Comparison of ENCODE assay signal across 15 cellular contexts in the genomic region with DNA sequence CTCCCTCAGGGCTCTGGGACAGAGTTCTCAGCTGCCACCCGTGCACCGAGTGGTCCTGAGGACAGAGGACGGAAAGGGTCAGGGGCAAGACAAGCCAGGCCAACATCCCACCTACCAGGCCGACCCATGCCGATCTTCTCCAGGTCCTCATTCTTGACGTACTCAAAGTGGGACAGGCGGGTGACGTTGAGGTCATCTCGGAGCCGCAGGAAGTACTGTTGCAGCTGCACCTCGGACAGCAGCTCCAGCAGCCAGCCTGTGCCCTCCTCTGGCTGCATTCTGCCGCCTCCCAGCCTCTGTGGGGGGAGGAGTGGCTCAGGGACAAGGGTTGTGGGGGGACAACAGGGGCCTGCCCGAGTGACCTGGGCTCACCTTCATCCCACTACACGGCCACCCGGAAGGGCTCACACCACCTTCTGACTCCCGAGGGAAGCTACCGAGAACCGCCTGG. TPM values are rescaled to one million over a fixed set of nuclear protein-coding genes. Genes with fewer than 3 reads are reported as not detected.
DNase-seq lines count a peak whose midpoint lies in the region; ATAC-seq and TF ChIP-seq lines count a peak whose summit lies in the region.
"Had no signal": no experiment of that assay in that cellular context is flagged by ENCODE, and none has a peak within 500 bp of the region (broad histone marks: within the 10 kb centered on the region; RNA-seq: fewer than 3 reads in every experiment).

No MANE protein-coding gene starts in this region.

- H3K4me3 Mint-ChIP-seq in activated CD4-positive, alpha-beta memory T cell treated with anti-CD3 and anti-CD28 coated beads for 36 hours: no peak overlapping the region

- 55 to 70% methylated on average over 18 of the region's 18 CpGs for WGBS in heart right ventricle, 2 donors

- H3K4me1 ChIP-seq in heart right ventricle: peaks cover 30 to 86% (median 61%) of the 10 kb centered on the region in 9 donors
- H3K4me1 ChIP-seq in mucosa of descending colon (ENCODE audit: low read depth): peaks cover 13% of the 10 kb centered on the region
- peaks cover 66 to 87% (median 86%) of the 10 kb centered on the region in 3 donors for H3K4me1 ChIP-seq in skeletal muscle tissue (ENCODE audit: control insufficient read depth in 3 of 3, insufficient read depth in 3 of 3, low read length in 3 of 3)

- H3K27me3 ChIP-seq in heart right ventricle (no peaks in the 10 kb centered on the region), skeletal muscle tissue (ENCODE audit: control insufficient read depth in 3 of 3, insufficient read depth in 3 of 3, low read length in 3 of 3) (no peaks in the 10 kb centered on the region)

- no peak for TF ChIP-seq CTCF in heart right ventricle (IDR thresholded peaks at IDR 0.05)
- no peak for TF ChIP-seq CTCF in mucosa of descending colon (IDR thresholded peaks at IDR 0.05)

- no peaks in the 10 kb centered on the region for H3K9me3 Mint-ChIP-seq in activated CD4-positive, alpha-beta memory T cell treated with anti-CD3 and anti-CD28 coated beads for 36 hours
- H3K9me3 Mint-ChIP-seq: CD8-positive, alpha-beta memory T cell had no signal

- POLR2A ChIA-PET in activated CD4-positive, alpha-beta memory T cell treated with anti-CD3 and anti-CD28 coated beads for 36 hours (lab: Charles Lee): no interaction called here

- H3K36me3 Mint-ChIP-seq in activated CD4-positive, alpha-beta memory T cell treated with anti-CD3 and anti-CD28 coated beads for 36 hours: peaks cover 10% of the 10 kb centered on the region

- DNase-seq in Right ventricle myocardium inferior (ENCODE audit: missing footprints): peak; percentile 58
- no peak for DNase-seq in heart right ventricle
- DNase-seq in mucosa of descending colon: peak in 2 of 3 donors; percentile 19 to 44
- no peak for DNase-seq in midbrain (lab: John Stamatoyannopoulos, UW)
- DNase-seq in activated CD4-positive, alpha-beta memory T cell treated with anti-CD3 and anti-CD28 coated beads for 36 hours: no peak
- DNase-seq: 8988T; CD8-positive, alpha-beta memory T cell; DMS79; KBM-7; NCI-H1436; NCI-H2081; NCI-H524 had no signal

- intact Hi-C loops in Right ventricle myocardium inferior (cut with DNase I) (no loop called here), heart right ventricle (cut with DNase I) (no loop called here), mucosa of descending colon (cut with DNase I, micrococcal nuclease) (no loop called here)
- intact Hi-C loops in activated CD4-positive, alpha-beta memory T cell treated with anti-CD3 and anti-CD28 coated beads for 36 hours (cut with micrococcal nuclease): no loop called here

- peaks cover 0 to 23% (median 0%) of the 10 kb centered on the region in 9 donors for H3K36me3 ChIP-seq in heart right ventricle
- no peaks in the 10 kb centered on the region for H3K36me3 ChIP-seq in mucosa of descending colon (ENCODE audit: low read depth)
- peaks cover 14 to 18% (median 15%) of the 10 kb centered on the region in 3 donors for H3K36me3 ChIP-seq in skeletal muscle tissue (ENCODE audit: control insufficient read depth in 3 of 3, insufficient read depth in 3 of 3, low read length in 3 of 3)

- H3K9me3 ChIP-seq in heart right ventricle (no peaks in the 10 kb centered on the region), mucosa of descending colon (no peaks in the 10 kb centered on the region), skeletal muscle tissue (ENCODE audit: control insufficient read depth in 3 of 3, low read length in 3 of 3) (no peaks in the 10 kb centered on the region)

- CTCF ChIA-PET in activated CD4-positive, alpha-beta memory T cell treated with anti-CD3 and anti-CD28 coated beads for 36 hours (lab: Charles Lee): no interaction called here

- no peak overlapping the region for H3K27ac Mint-ChIP-seq in activated CD4-positive, alpha-beta memory T cell treated with anti-CD3 and anti-CD28 coated beads for 36 hours

- ATAC-seq in Right ventricle myocardium inferior (no peak), heart right ventricle (no peak), mucosa of descending colon (no peak), GM21825 (IDR thresholded peaks at IDR 0.05; ENCODE audit: unreplicated experiment) (no peak)

- H3K4me3 ChIP-seq in heart right ventricle: no peak overlapping the region
- H3K4me3 ChIP-seq in mucosa of descending colon: no peak overlapping the region
- H3K4me3 ChIP-seq in skeletal muscle tissue (ENCODE audit: low read length in 3 of 3): peak overlapping the region; percentile 14 to 65 (median 48)

- H3K9ac ChIP-seq in skeletal muscle tissue (ENCODE audit: low read depth in 1 of 3, low read length in 3 of 3): peak overlapping the region in 2 of 3 donors; percentile 54 to 68

- no peaks in the 10 kb centered on the region for H3K27me3 Mint-ChIP-seq in activated CD4-positive, alpha-beta memory T cell treated with anti-CD3 and anti-CD28 coated beads for 36 hours
- H3K27me3 Mint-ChIP-seq: CD8-positive, alpha-beta memory T cell had no signal

- H3K27ac ChIP-seq in heart right ventricle (peak overlapping the region in 3 of 10 donors; percentile 3 to 40 (median 23)), cingulate gyrus (ENCODE audit: low read depth, low read length) (peak overlapping the region; percentile 16), skeletal muscle tissue (ENCODE audit: low read depth, low read length) (peak overlapping the region; percentile 48)

- H3K4me1 Mint-ChIP-seq in activated CD4-positive, alpha-beta memory T cell treated with anti-CD3 and anti-CD28 coated beads for 36 hours (ENCODE audit: low read depth): peaks cover 1% of the 10 kb centered on the region

RNA-seq across cellular contexts. Expression of gene TNK2, which starts 20.0 kb away (rescaled TPM):
- 31.7 TPM for total RNA-seq in Right ventricle myocardium inferior
- 10 to 100 TPM; 17.6 to 47.3 (median 32.2) TPM for total RNA-seq in heart right ventricle
- 10 to 100 TPM; 31.3 to 48.3 TPM for polyA plus RNA-seq in heart right ventricle
- total RNA-seq in mucosa of descending colon: 10 to 100 TPM; 16.8 to 61.1 (median 28.0) TPM
- total RNA-seq in skeletal muscle tissue: 9.9 TPM
- 10 to 100 TPM; 59.9 to 67.1 TPM for total RNA-seq in activated CD4-positive, alpha-beta memory T cell treated with anti-CD3 and anti-CD28 coated beads for 36 hours

Comparison
In these comparisons a context has a peak if more than half of its experiments do, and no peak if none do; other contexts are left out.
1. DNase-seq: peak in Right ventricle myocardium inferior (single experiment) and mucosa of descending colon (2 of 3); none in heart right ventricle (0 of 2), midbrain (single experiment) and activated CD4-positive, alpha-beta memory T cell treated with anti-CD3 and anti-CD28 coated beads for 36 hours (single experiment).
2. H3K4me3 ChIP-seq: peak in skeletal muscle tissue (3 of 3); none in heart right ventricle (0 of 10) and mucosa of descending colon (single experiment).